Comparison of ENCODE assay signal across 8 cellular contexts in the genomic region with DNA sequence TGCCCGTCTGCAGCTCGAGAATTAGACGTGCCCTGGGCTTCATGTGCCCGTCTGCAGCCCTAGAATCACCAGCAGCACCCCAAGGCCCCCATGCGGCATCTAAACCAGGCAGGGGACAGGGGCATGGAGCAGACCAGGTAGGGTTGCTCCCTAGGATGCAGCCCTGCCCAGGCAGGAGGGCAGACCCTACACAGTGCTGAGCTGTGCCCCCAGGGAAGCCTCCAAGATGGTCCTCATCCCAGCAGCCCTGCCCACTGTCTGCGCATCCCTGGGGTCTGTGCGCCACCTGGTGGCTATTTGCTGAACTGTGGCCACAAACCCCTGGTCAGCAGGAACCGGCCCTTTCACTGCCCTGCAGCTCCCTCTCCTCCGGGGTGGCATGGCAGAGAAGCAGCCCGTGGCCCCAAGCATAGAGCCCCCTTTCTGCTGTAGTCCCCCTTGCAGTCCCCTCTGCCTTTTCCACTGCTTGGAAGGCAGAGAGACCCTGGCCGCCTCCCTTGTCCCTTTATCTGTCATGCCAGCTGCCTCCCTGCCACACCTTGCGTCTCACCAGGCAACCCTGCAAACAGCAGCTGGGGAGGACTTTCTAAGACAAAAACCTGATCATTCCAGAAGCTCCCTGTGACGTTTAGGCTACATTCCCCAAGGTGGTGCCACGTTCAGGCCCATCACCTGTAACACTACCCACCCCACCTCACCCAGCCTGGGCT.
DNase-seq lines count a peak whose midpoint lies in the region; ATAC-seq, FAIRE-seq and TF ChIP-seq lines count a peak whose summit lies in the region.

No MANE protein-coding gene starts in this region.

- no peaks in the 10 kb centered on the region for H3K36me3 ChIP-seq in endothelial cell of umbilical vein (ENCODE audit: control insufficient read depth in 2 of 2, extremely low read depth in 1 of 2, insufficient read depth in 2 of 2, low read length in 2 of 2)

- no peak overlapping the region for H3K9ac ChIP-seq in endothelial cell of umbilical vein (replicated peaks; ENCODE audit: extremely low read depth, insufficient read depth, low read length)

- H3K9me1 ChIP-seq in endothelial cell of umbilical vein (replicated peaks; ENCODE audit: control insufficient read depth, extremely low read depth, insufficient read depth, low read length), result no peaks in the 10 kb centered on the region

- CTCF ChIA-PET in endothelial cell of umbilical vein (lab: Charles Lee), result interaction anchor here (0.8 to 8.5 kb wide), 32 partner anchors 9 to 877 kb away, joined by 3 to 711 read pairs (median 5); a partner anchor contains a TSS

- peak; percentile 42 for DNase-seq in NK-92 treated with Interleukin-12 subunit alpha and Interleukin-12 subunit beta, amount 100 ng/mL, for 24 hours (lab: John Stamatoyannopoulos, UW)
- DNase-seq in NK-92 (lab: John Stamatoyannopoulos, UW; ENCODE audit: unreplicated experiment), result no peak
- DNase-seq in NCI-H345 treated with DMSO at 0.1 percent for 48 hours (lab: John Stamatoyannopoulos, UW; ENCODE audit: unreplicated experiment), result peak; percentile 19
- peak; percentile 27 for DNase-seq in activated CD8-positive, alpha-beta memory T cell treated with anti-CD3 and anti-CD28 coated beads, Interleukin-2, amount 50 U/mL, for 1 hour (ENCODE audit: extremely low read depth)
- peak; percentile 53 for DNase-seq in endothelial cell of umbilical vein (ENCODE audit: low read depth, low spot score)
- peak; percentile 64 for DNase-seq in myocyte (ENCODE audit: low read depth)
- peak; percentile 35 to 52 for DNase-seq in stimulated activated CD8-positive, alpha-beta memory T cell treated with anti-CD3 and anti-CD28 coated beads, Interleukin-7, amount 100 ng/mL, for 1 hour (ENCODE audit: low read depth in 2 of 2)

- H3K79me2 ChIP-seq in endothelial cell of umbilical vein (ENCODE audit: control insufficient read depth, insufficient read depth, low read length), result no peaks in the 10 kb centered on the region

- TF ChIP-seq POLR2A in endothelial cell of umbilical vein (IDR thresholded peaks at IDR 0.05; ENCODE audit: low read depth, low read length), result no peak

- intact Hi-C loops in endothelial cell of umbilical vein (cut with micrococcal nuclease), result loop anchor here (1.0 to 10.0 kb wide), 6 partner anchors 103 to 886 kb away; a partner anchor contains a TSS

- peak; percentile 80 to 95 for TF ChIP-seq CTCF in endothelial cell of umbilical vein (IDR thresholded peaks at IDR 0.05; ENCODE audit: extremely low read depth in 1 of 2, insufficient read depth in 1 of 2, low read depth in 1 of 2, low read length in 2 of 2)

- H4K20me1 ChIP-seq in endothelial cell of umbilical vein (replicated peaks; ENCODE audit: control insufficient read depth, extremely low read depth, insufficient read depth, low read length), result no peaks in the 10 kb centered on the region

- no TSS peak for BruUV-seq in endothelial cell of umbilical vein (replicated peaks; lab: Mats Ljungman, UMichigan)

- no peak overlapping the region for H3K4me2 ChIP-seq in endothelial cell of umbilical vein (ENCODE audit: insufficient read depth, low read length)

- no peak overlapping the region for H3K4me3 ChIP-seq in endothelial cell of umbilical vein (replicated peaks in 1 of 3; ENCODE audit: insufficient read depth in 1 of 3, low read depth in 1 of 3, low read length in 3 of 3)

- peaks cover 9% of the 10 kb centered on the region for H3K4me1 ChIP-seq in endothelial cell of umbilical vein (ENCODE audit: control insufficient read depth, extremely low read depth, insufficient read depth, low read length)

- no peaks in the 10 kb centered on the region for H3K27me3 ChIP-seq in endothelial cell of umbilical vein (ENCODE audit: control insufficient read depth in 2 of 2, insufficient read depth in 2 of 2, low read length in 2 of 2)

- dilution Hi-C loops in endothelial cell of umbilical vein (cut with MboI; ENCODE audit: extremely low pct_ligation_motif_present, low sequenced_read_pairs), result no loop called here

- H3K9me3 ChIP-seq in endothelial cell of umbilical vein (replicated peaks; ENCODE audit: control insufficient read depth, insufficient read depth, low read length), result no peaks in the 10 kb centered on the region

- no peak for ATAC-seq in HG02938 (IDR thresholded peaks at IDR 0.05; ENCODE audit: unreplicated experiment)

- H2AFZ ChIP-seq in endothelial cell of umbilical vein (ENCODE audit: low read depth, low read length), result no peak overlapping the region

- FAIRE-seq in endothelial cell of umbilical vein (lab: Jason Lieb, UNC), result peak; percentile 87

- POLR2A ChIA-PET in endothelial cell of umbilical vein (lab: Charles Lee), result no interaction called here

- no peak overlapping the region for H3K27ac ChIP-seq in endothelial cell of umbilical vein (ENCODE audit: insufficient read depth, low read depth, low read length)

TF ChIP-seq in endothelial cell of umbilical vein, 7 proteins besides CTCF, POLR2A, EP300 and RAD21:
- TF ChIP-seq, protein P1, sequence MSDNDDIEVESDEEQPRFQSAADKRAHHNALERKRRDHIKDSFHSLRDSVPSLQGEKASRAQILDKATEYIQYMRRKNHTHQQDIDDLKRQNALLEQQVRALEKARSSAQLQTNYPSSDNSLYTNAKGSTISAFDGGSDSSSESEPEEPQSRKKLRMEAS (IDR thresholded peaks at IDR 0.05; ENCODE audit: insufficient read depth, insufficient read length), result no peak
- TF ChIP-seq EZH2 (IDR thresholded peaks at IDR 0.05; ENCODE audit: borderline replicate concordance, low read depth, low read length, severe bottlenecking) (no peak), FOS (IDR thresholded peaks at IDR 0.05; ENCODE audit: borderline replicate concordance, insufficient read depth, low read length) (no peak), GATA2 (IDR thresholded peaks at IDR 0.05; ENCODE audit: insufficient read depth, insufficient read length, low read depth, low read length) (no peak), POLR2AphosphoS5 (IDR thresholded peaks at IDR 0.05; ENCODE audit: insufficient read depth, low read depth, low read length) (no peak), JUN (IDR thresholded peaks at IDR 0.05; ENCODE audit: borderline replicate concordance, insufficient read depth, insufficient read length, low read depth) (no peak), MYC (IDR thresholded peaks at IDR 0.05; ENCODE audit: low read depth, low read length) (no peak)
